11 cellular contexts compared by ENCODE assay signal in the genomic region with DNA sequence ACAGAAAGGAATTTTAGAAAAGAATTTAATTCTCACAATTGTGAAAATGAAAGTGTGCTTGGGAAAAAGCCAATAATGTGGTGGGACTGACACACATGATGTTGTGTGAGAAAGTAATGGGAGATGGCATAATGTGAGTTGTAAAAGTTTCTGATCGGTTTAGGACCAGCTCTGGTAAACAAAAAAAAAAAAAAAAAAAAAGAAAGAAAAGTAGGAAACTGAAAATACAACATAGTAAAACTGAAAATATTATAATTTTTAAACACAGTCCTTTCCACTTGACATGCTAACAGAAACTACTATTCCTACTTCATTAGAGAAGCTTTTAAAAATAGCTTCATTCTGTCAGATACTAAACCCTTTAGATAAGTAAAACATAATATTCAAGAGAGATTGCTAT. TPM values are rescaled to one million over a fixed set of nuclear protein-coding genes. Genes with fewer than 3 reads are reported as not detected.
DNase-seq lines count a peak whose midpoint lies in the region; ATAC-seq and TF ChIP-seq lines count a peak whose summit lies in the region.
"Had no signal": no experiment of that assay in that cellular context is flagged by ENCODE, and none has a peak within 500 bp of the region (broad histone marks: within the 10 kb centered on the region; RNA-seq: fewer than 3 reads in every experiment).

No MANE protein-coding gene starts in this region.

- H3K27ac ChIP-seq in caudate nucleus (ENCODE audit: low read depth, low read length) = peak overlapping the region; percentile 15

- no peaks in the 10 kb centered on the region for H3K9me3 ChIP-seq in MG63

- peak; percentile 50 for DNase-seq in GM12865 (ENCODE audit: low read depth)
- no peak for DNase-seq in caudate nucleus (lab: John Stamatoyannopoulos, UW)
- no peak for DNase-seq in MG63
- no peak for DNase-seq in type B pancreatic cell (ENCODE audit: extremely low spot score, unreplicated experiment)
- DNase-seq in stimulated activated CD4-positive, alpha-beta T cell treated with anti-CD3 and anti-CD28 coated beads, Interleukin-4, amount 100 ng/mL, for 4 hours = no peak
- DNase-seq in foreskin fibroblast = no peak
- DNase-seq: hippocampal formation, SHP77, substantia nigra had no signal

- H3K4me1 Mint-ChIP-seq in type B pancreatic cell (ENCODE audit: unreplicated experiment) = peaks cover 8% of the 10 kb centered on the region

- H3K27ac Mint-ChIP-seq in type B pancreatic cell = no peak overlapping the region

- ATAC-seq in GM21390 (IDR thresholded peaks at IDR 0.05; ENCODE audit: unreplicated experiment) (peak; percentile 81), HG03432 (IDR thresholded peaks at IDR 0.05; ENCODE audit: unreplicated experiment) (peak; percentile 80)

- H3K36me3 Mint-ChIP-seq in type B pancreatic cell = peaks cover 8% of the 10 kb centered on the region

- TF ChIP-seq CTCF in GM12865 (IDR thresholded peaks at IDR 0.05; ENCODE audit: insufficient read depth, low read depth, low read length, missing control alignments) (no peak), type B pancreatic cell (conservative IDR thresholded peaks at IDR 0.05) (no peak), foreskin fibroblast (IDR thresholded peaks at IDR 0.05; ENCODE audit: low read depth, low read length) (no peak)

- H3K4me3 ChIP-seq in GM12865 (ENCODE audit: low read depth, low read length) (no peak overlapping the region; the same call in 1 of the 2 replicates), MG63 (no peak overlapping the region), foreskin fibroblast (ENCODE audit: low read depth in 1 of 2, low read length in 2 of 2) (no peak overlapping the region)

- no peaks in the 10 kb centered on the region for H3K27me3 Mint-ChIP-seq in type B pancreatic cell

- H3K9me3 Mint-ChIP-seq in type B pancreatic cell = no peaks in the 10 kb centered on the region

- H3K36me3 ChIP-seq in MG63 = no peaks in the 10 kb centered on the region; the same call in 1 of the 2 replicates

- H3K27me3 ChIP-seq in MG63 = no peaks in the 10 kb centered on the region

- H3K4me3 Mint-ChIP-seq in type B pancreatic cell = no peak overlapping the region

RNA-seq across cellular contexts. Expression of gene RAP1GDS1, which starts 28.2 kb away (rescaled TPM):
- total RNA-seq in MG63 (2014; rRNA removed; shearing (Covaris generic); ENCODE audit: low replicate concordance) = 59.4 and 119 TPM in 2 replicates
- total RNA-seq in type B pancreatic cell (ENCODE audit: low replicate concordance) = 24.8 and 31.6 TPM in 2 replicates
